In genomic region chr20:4289875-4290274, GRCh38 we compare ENCODE assay signal across 19 cellular contexts. TPM values are rescaled to one million over a fixed set of nuclear protein-coding genes. Genes with fewer than 3 reads are reported as not detected.
DNase-seq lines count a peak whose midpoint lies in the region; ATAC-seq and TF ChIP-seq lines count a peak whose summit lies in the region.
"Had no signal": no experiment of that assay in that cellular context is flagged by ENCODE, and none has a peak within 500 bp of the region (broad histone marks: within the 10 kb centered on the region; RNA-seq: fewer than 3 reads in every experiment).

No MANE protein-coding gene starts in this region.

- no peaks in the 10 kb centered on the region; a peak in 1 of 4 replicates for H3K4me1 ChIP-seq in HCT116 (ENCODE audit: control insufficient read depth in 1 of 2, insufficient read depth in 2 of 2, low read length in 2 of 2)
- H3K4me1 ChIP-seq in PC-3 (ENCODE audit: insufficient read depth, low read length) = no peaks in the 10 kb centered on the region
- H3K4me1 ChIP-seq: body of pancreas, lower lobe of right lung had no signal

- H3F3A ChIP-seq in PC-3 (ENCODE audit: low read length, unreplicated experiment) = no peaks in the 10 kb centered on the region

- H3K27me3 ChIP-seq in HCT116 (ENCODE audit: insufficient read depth, low read length) (no peaks in the 10 kb centered on the region), PC-3 (ENCODE audit: low read length) (no peaks in the 10 kb centered on the region)
- H3K27me3 ChIP-seq: body of pancreas had no signal

- no peaks in the 10 kb centered on the region for H3K9me3 ChIP-seq in HCT116 (ENCODE audit: control insufficient read depth in 1 of 2, insufficient read depth in 1 of 2, low read depth in 1 of 2, low read length in 2 of 2)
- no peaks in the 10 kb centered on the region for H3K9me3 ChIP-seq in PC-3 (ENCODE audit: low read length)
- H3K9me3 ChIP-seq: body of pancreas, lower lobe of right lung had no signal

- intact Hi-C loops in HCT116 (cut with micrococcal nuclease) = loop anchor here (1.0 kb wide), 1 partner anchor 302 kb away; no protein-coding TSS in a partner anchor
- intact Hi-C loops in PC-3 (cut with micrococcal nuclease) = no loop called here

- TF ChIP-seq CTCF in HCT116 (IDR thresholded peaks at IDR 0.05 in 2 of 3, conservative IDR thresholded peaks at IDR 0.05 in 1 of 3; ENCODE audit: borderline replicate concordance in 1 of 3, insufficient read depth in 1 of 3, low read depth in 2 of 3, low read length in 2 of 3) (peak; percentile 58 to 77 (median 76)), PC-3 (conservative IDR thresholded peaks at IDR 0.05; ENCODE audit: low read depth, low read length) (peak; percentile 59), foreskin fibroblast (IDR thresholded peaks at IDR 0.05; ENCODE audit: low read depth, low read length) (peak; percentile 5)

- TF ChIP-seq POLR2A in HCT116 (IDR thresholded peaks at IDR 0.05; ENCODE audit: borderline replicate concordance, extremely low read depth, insufficient read depth, insufficient read length) = no peak

- H3K27ac ChIP-seq in HCT116 (ENCODE audit: low read depth, low read length) (no peak overlapping the region), PC-3 (ENCODE audit: low read length) (no peak overlapping the region)
- H3K27ac ChIP-seq: body of pancreas, lower lobe of right lung had no signal

- ATAC-seq in HCT116 = peak; percentile 75
- ATAC-seq in PC-3 = no peak
- ATAC-seq: body of pancreas; effector memory CD8-positive, alpha-beta T cell; lower lobe of right lung; natural killer cell had no signal

- H3K79me2 ChIP-seq in HCT116 (ENCODE audit: insufficient read depth, low read length) = no peaks in the 10 kb centered on the region
- no peaks in the 10 kb centered on the region for H3K79me2 ChIP-seq in PC-3 (ENCODE audit: low read length)

- H3K9ac ChIP-seq in HCT116 (ENCODE audit: low read length) (no peak overlapping the region), PC-3 (ENCODE audit: low read length) (no peak overlapping the region)

- H4K20me1 ChIP-seq in HCT116 (ENCODE audit: insufficient read depth) (no peaks in the 10 kb centered on the region), PC-3 (ENCODE audit: low read length) (no peaks in the 10 kb centered on the region)

- no peak overlapping the region for H2AFZ ChIP-seq in HCT116 (ENCODE audit: low read depth, low read length, poor library complexity, severe bottlenecking)
- H2AFZ ChIP-seq in PC-3 (ENCODE audit: low read length) = no peak overlapping the region

- H3K4me2 ChIP-seq in HCT116 (ENCODE audit: low read length) (no peak overlapping the region), PC-3 (ENCODE audit: low read length) (no peak overlapping the region)

- DNase-seq in DMS 273 (lab: John Stamatoyannopoulos, UW; ENCODE audit: unreplicated experiment) (peak; percentile 3), DMS 273 treated with DMSO at 0.1 percent for 48 hours (lab: John Stamatoyannopoulos, UW) (no peak), HCT116 (ENCODE audit: low read depth, low spot score) (peak; percentile 13), PC-3 (peak; percentile 6), foreskin fibroblast (no peak), NCI-H446 (lab: John Stamatoyannopoulos, UW) (no peak), NCI-H510A treated with DMSO at 0.1 percent for 48 hours (lab: John Stamatoyannopoulos, UW) (no peak), T-helper 9 cell (no peak)
- DNase-seq: 8988T; activated naive CD4-positive, alpha-beta T cell treated with Interleukin-2 at 50 U/mL for 16 hours; body of pancreas; effector memory CD8-positive, alpha-beta T cell; GOT3; IMR-90; lower lobe of right lung; natural killer cell; NCI-H1436 treated with DMSO at 0.1 percent for 48 hours; NCI-H446 treated with DMSO at 0.1 percent for 48 hours; substantia nigra had no signal

- H3K36me3 ChIP-seq in HCT116 (ENCODE audit: control insufficient read depth in 1 of 2, insufficient read depth in 2 of 2, low read length in 2 of 2) (no peaks in the 10 kb centered on the region), PC-3 (ENCODE audit: low read depth, low read length) (no peaks in the 10 kb centered on the region)
- H3K36me3 ChIP-seq: lower lobe of right lung had no signal

- no peaks in the 10 kb centered on the region for H3K9me2 ChIP-seq in HCT116 (ENCODE audit: insufficient read depth)
- no peaks in the 10 kb centered on the region for H3K9me2 ChIP-seq in PC-3 (replicated peaks; ENCODE audit: low read length)

- BruUV-seq in HCT116 (replicated peaks; lab: Mats Ljungman, UMichigan) (no TSS peak), PC-3 (replicated peaks; lab: Mats Ljungman, UMichigan) (no TSS peak)

- POLR2A ChIA-PET in HCT116 (lab: Charles Lee) = interaction anchor here (1.4 kb wide), 1 partner anchor 301 kb away, joined by 3 read pairs; no protein-coding TSS in a partner anchor
- POLR2A ChIA-PET in PC-3 (lab: Charles Lee; ENCODE audit: unreplicated experiment) = no interaction called here

- CTCF ChIA-PET in HCT116 (lab: Charles Lee) (interaction anchor here (0.6 to 1.8 kb wide), 7 partner anchors 17 to 423 kb away, joined by 3 to 5 read pairs (median 4); no protein-coding TSS in a partner anchor), PC-3 (lab: Charles Lee) (no interaction called here)

- H3K4me3 ChIP-seq in HCT116 (replicated peaks in 1 of 2; ENCODE audit: low read depth in 1 of 2, low read length in 2 of 2) (no peak overlapping the region), PC-3 (ENCODE audit: low read length) (no peak overlapping the region), foreskin fibroblast (ENCODE audit: low read depth in 1 of 2, low read length in 2 of 2) (no peak overlapping the region)
- H3K4me3 ChIP-seq: body of pancreas, lower lobe of right lung had no signal

- peak; percentile 69 for TF ChIP-seq RAD21 in HCT116 (IDR thresholded peaks at IDR 0.05; ENCODE audit: low read depth)

- RAD21 ChIA-PET in HCT116 (lab: Charles Lee; ENCODE audit: low non-redundant PET in 1 of 2, low total read pairs in 2 of 2, uncharacterized antibody in 2 of 2, unreplicated experiment in 2 of 2) = no interaction called here

TF ChIP-seq in HCT116, 20 proteins besides CTCF, POLR2A, EP300 and RAD21:
- TF ChIP-seq SRF (IDR thresholded peaks at IDR 0.05; ENCODE audit: low read depth) (no peak), TCF7L2 (IDR thresholded peaks at IDR 0.05; ENCODE audit: borderline replicate concordance, extremely low read depth, insufficient read depth, insufficient read length) (no peak), MAX (IDR thresholded peaks at IDR 0.05) (no peak), EGR1 (IDR thresholded peaks at IDR 0.05; ENCODE audit: low read depth) (no peak), EZH2phosphoT487 (IDR thresholded peaks at IDR 0.05; ENCODE audit: borderline replicate concordance) (no peak), FOSL1 (IDR thresholded peaks at IDR 0.05; ENCODE audit: low read depth) (no peak), JUND (IDR thresholded peaks at IDR 0.05) (no peak), EZH2 (IDR thresholded peaks at IDR 0.05) (no peak), YY1 (IDR thresholded peaks at IDR 0.05; ENCODE audit: extremely low read depth, insufficient replicate concordance, low read depth, low read length) (no peak), ZFX (IDR thresholded peaks at IDR 0.05) (no peak), ELF1 (IDR thresholded peaks at IDR 0.05; ENCODE audit: borderline replicate concordance, low read depth) (no peak), CBX3 (IDR thresholded peaks at IDR 0.05; ENCODE audit: low read depth) (no peak), ATF3 (IDR thresholded peaks at IDR 0.05) (no peak), ZBTB33 (IDR thresholded peaks at IDR 0.05; ENCODE audit: extremely low read depth, insufficient replicate concordance, low read length) (no peak), CEBPB (IDR thresholded peaks at IDR 0.05; ENCODE audit: low read depth) (no peak)

RNA-seq across cellular contexts. Expression of gene ADRA1D, which starts 40.8 kb away (rescaled TPM):
- not detected for total RNA-seq in HCT116 (2021; ENCODE audit: unreplicated experiment)
- 0.05 and 0.16 TPM in 2 replicates for polyA plus RNA-seq in HCT116 (2012)
- 4.2 and 4.8 TPM in 2 replicates for total RNA-seq in PC-3 (2014; rRNA removed)
- total RNA-seq: body of pancreas, natural killer cell had no signal

Comparison
In these comparisons a context has a peak if more than half of its experiments do, and no peak if none do; other contexts are left out.
1. DNase-seq: peak in DMS 273 (single experiment), HCT116 (single experiment) and PC-3 (single experiment); none in DMS 273 treated with DMSO at 0.1 percent for 48 hours (single experiment), foreskin fibroblast (0 of 2), NCI-H446 (0 of 2), NCI-H510A treated with DMSO at 0.1 percent for 48 hours (single experiment) and T-helper 9 cell (single experiment).
2. CTCF ChIP-seq: peak in every context shown above with its lines; median percentile 76 in HCT116; 59 in PC-3; 5 in foreskin fibroblast.